15 cellular contexts compared by ENCODE assay signal in the genomic region with DNA sequence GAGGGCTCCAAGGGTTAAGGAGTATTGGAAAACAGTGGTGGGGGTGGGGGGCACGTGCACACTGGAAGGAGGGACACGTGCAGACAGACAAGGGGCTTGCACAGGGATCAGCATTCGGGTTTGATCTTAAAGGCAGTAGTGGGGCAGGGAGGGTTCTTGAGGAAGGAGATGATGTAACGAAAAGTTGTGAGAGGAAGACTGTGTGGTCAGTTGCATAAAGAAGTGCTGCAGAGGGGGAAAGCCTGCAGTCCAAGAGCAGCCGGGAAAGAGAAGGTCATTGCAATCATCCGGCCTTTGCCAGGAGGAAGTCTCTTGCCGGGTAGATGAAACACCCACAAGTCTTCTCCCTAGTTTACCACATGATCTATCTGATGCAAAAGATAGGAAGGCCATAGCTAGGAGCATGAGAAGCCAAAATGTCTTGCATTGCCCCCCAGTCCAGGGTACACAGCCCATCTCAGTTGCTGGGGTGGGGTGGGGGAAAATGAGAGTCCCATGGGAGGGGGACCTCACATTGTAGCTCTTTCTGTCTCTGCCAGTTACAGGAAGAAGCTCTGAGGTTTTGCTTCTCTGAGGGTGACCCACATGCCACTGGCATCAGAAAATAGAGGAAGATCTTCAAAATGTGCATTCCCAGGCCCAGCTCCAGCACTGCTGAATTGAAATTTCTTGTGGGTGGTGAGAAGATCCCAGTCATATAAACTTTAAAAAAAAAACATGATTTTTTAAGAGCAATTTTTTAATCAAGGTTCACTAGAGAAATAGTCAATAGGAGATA.
DNase-seq lines count a peak whose midpoint lies in the region.
"Had no signal": no experiment of that assay in that cellular context is flagged by ENCODE, and none has a peak within 500 bp of the region (broad histone marks: within the 10 kb centered on the region; RNA-seq: fewer than 3 reads in every experiment).

No MANE protein-coding gene starts in this region.

- H2BK5ac ChIP-seq in trophoblast cell (ENCODE audit: low read depth, low read length, poor library complexity) = no peak overlapping the region

- no peaks in the 10 kb centered on the region for H3K9me3 ChIP-seq in CD8-positive, alpha-beta memory T cell (ENCODE audit: low read length)
- H3K9me3 ChIP-seq in trophoblast cell (ENCODE audit: insufficient read depth, low read depth, low read length) = no peaks in the 10 kb centered on the region
- H3K9me3 ChIP-seq: SJSA1, thoracic aorta had no signal

- peak overlapping the region in 5 of 7 donors; percentile 32 to 84 (median 67) for H3K4me3 Mint-ChIP-seq in CD8-positive, alpha-beta memory T cell
- H3K4me3 Mint-ChIP-seq: H9 had no signal

- no peak overlapping the region for H3K4me2 ChIP-seq in trophoblast cell (ENCODE audit: low read length)

- no peaks in the 10 kb centered on the region for H3K36me3 Mint-ChIP-seq in CD8-positive, alpha-beta memory T cell

- H4K8ac ChIP-seq in trophoblast cell (ENCODE audit: low read depth, low read length) = no peak overlapping the region

- H3K36me3 ChIP-seq in CD8-positive, alpha-beta memory T cell (ENCODE audit: insufficient read depth, low read length) = no peaks in the 10 kb centered on the region
- no peaks in the 10 kb centered on the region for H3K36me3 ChIP-seq in trophoblast cell (ENCODE audit: control insufficient read depth in 1 of 2, insufficient read depth in 2 of 2, low read length in 2 of 2)
- H3K36me3 ChIP-seq: brain microvascular endothelial cell, SJSA1, thoracic aorta had no signal

- H3K23ac ChIP-seq in trophoblast cell (ENCODE audit: low read length) = no peak overlapping the region

- peak overlapping the region; percentile 20 for H3K14ac ChIP-seq in trophoblast cell (ENCODE audit: low read length)

- no peaks in the 10 kb centered on the region for H3K27me3 ChIP-seq in CD8-positive, alpha-beta memory T cell (ENCODE audit: insufficient read depth, low read length, poor library complexity, severe bottlenecking)
- no peaks in the 10 kb centered on the region for H3K27me3 ChIP-seq in trophoblast cell (ENCODE audit: insufficient read depth, low read length)
- H3K27me3 ChIP-seq: SJSA1 had no signal

- no peaks in the 10 kb centered on the region for H3K9me3 Mint-ChIP-seq in CD8-positive, alpha-beta memory T cell
- H3K9me3 Mint-ChIP-seq: H9 had no signal

- H2AK5ac ChIP-seq in trophoblast cell (ENCODE audit: low read length) = peak overlapping the region; percentile 70

- DNase-seq in CD8-positive, alpha-beta memory T cell = no peak
- DNase-seq in SIG-M5 treated with dmso at 0.1 percent for 504 hours (lab: John Stamatoyannopoulos, UW; ENCODE audit: unreplicated experiment) = peak; percentile 99
- peak; percentile 67 for DNase-seq in globus pallidus (ENCODE audit: low spot score)
- peak in 1 of 2 donors; percentile 30 for DNase-seq in trophoblast cell
- DNase-seq in NCI-H1105 (lab: John Stamatoyannopoulos, UW) = no peak
- DNase-seq in NCI-H345 treated with DMSO at 0.1 percent for 48 hours (lab: John Stamatoyannopoulos, UW; ENCODE audit: unreplicated experiment) = no peak
- no peak for DNase-seq in SW480 (ENCODE audit: low spot score)
- no peak for DNase-seq in T1000 (lab: John Stamatoyannopoulos, UW)
- DNase-seq: brain microvascular endothelial cell, COR-L47, foreskin melanocyte, H9, NCI-H2107 had no signal

- H3K4ac ChIP-seq in trophoblast cell (ENCODE audit: low read depth, low read length) = no peak overlapping the region

- CTCF ChIA-PET in CD8-positive, alpha-beta memory T cell (lab: Charles Lee) = no interaction called here

- H3K4me1 ChIP-seq in CD8-positive, alpha-beta memory T cell (ENCODE audit: insufficient read depth, low read length) = peaks cover 11% of the 10 kb centered on the region
- H3K4me1 ChIP-seq in trophoblast cell (ENCODE audit: control insufficient read depth in 1 of 2, insufficient read depth in 2 of 2, low read length in 2 of 2) = peaks cover 4% of the 10 kb centered on the region in 2 experiments

- H2AFZ ChIP-seq in trophoblast cell (ENCODE audit: insufficient read depth, low read length, poor library complexity) = no peak overlapping the region

- H2BK12ac ChIP-seq in trophoblast cell (ENCODE audit: low read length) = peak overlapping the region; percentile 84

- 100% methylated on average over 1 of the region's 7 CpGs for WGBS in trophoblast cell (ENCODE audit: extremely low coverage, insufficient coverage, insufficient read length)

- no peak overlapping the region for H2BK120ac ChIP-seq in trophoblast cell (ENCODE audit: insufficient read depth, low read length, poor library complexity)

- peaks cover 0 to 5% of the 10 kb centered on the region in 2 donors for H3K27me3 Mint-ChIP-seq in CD8-positive, alpha-beta memory T cell

- peaks cover under 1% of the 10 kb centered on the region for H3K79me1 ChIP-seq in trophoblast cell (ENCODE audit: low read length)

- no peak overlapping the region for H3K4me3 ChIP-seq in CD8-positive, alpha-beta memory T cell (ENCODE audit: low read length)
- H3K4me3 ChIP-seq in trophoblast cell (ENCODE audit: low read depth, low read length) = no peak overlapping the region
- H3K4me3 ChIP-seq: SJSA1, thoracic aorta had no signal

- H3K18ac ChIP-seq in trophoblast cell (ENCODE audit: low read length) = no peak overlapping the region

- peak overlapping the region in 7 of 8 donors; percentile 32 to 84 (median 57) for H3K27ac Mint-ChIP-seq in CD8-positive, alpha-beta memory T cell
- H3K27ac Mint-ChIP-seq: H9 had no signal

- no peak overlapping the region for H4K91ac ChIP-seq in trophoblast cell (ENCODE audit: low read depth, low read length)

- no peak overlapping the region for H3K9ac ChIP-seq in trophoblast cell (ENCODE audit: low read length)

- H3K4me1 Mint-ChIP-seq in CD8-positive, alpha-beta memory T cell = peaks cover 14 to 34% (median 20%) of the 10 kb centered on the region in 3 donors

- no peaks in the 10 kb centered on the region for H3K79me2 ChIP-seq in trophoblast cell (ENCODE audit: control insufficient read depth, insufficient read depth, low read length, poor library complexity)

- POLR2A ChIA-PET in CD8-positive, alpha-beta memory T cell (lab: Charles Lee) = no interaction called here

- no peak overlapping the region for H4K12ac ChIP-seq in trophoblast cell (ENCODE audit: low read depth, low read length)

- H3K27ac ChIP-seq in CD8-positive, alpha-beta memory T cell (ENCODE audit: low read depth, low read length) = no peak overlapping the region
- no peak overlapping the region for H3K27ac ChIP-seq in trophoblast cell (ENCODE audit: low read depth, low read length)
- H3K27ac ChIP-seq: brain microvascular endothelial cell, SJSA1 had no signal

Comparison
In these comparisons a context has a peak if more than half of its experiments do, and no peak if none do; other contexts are left out.
1. DNase-seq: peak in SIG-M5 treated with dmso at 0.1 percent for 504 hours (single experiment) and globus pallidus (single experiment); none in CD8-positive, alpha-beta memory T cell (0 of 5), NCI-H1105 (single experiment), NCI-H345 treated with DMSO at 0.1 percent for 48 hours (single experiment), SW480 (single experiment) and T1000 (single experiment).